ENCODE assay signal across 9 cellular contexts in the genomic region with DNA sequence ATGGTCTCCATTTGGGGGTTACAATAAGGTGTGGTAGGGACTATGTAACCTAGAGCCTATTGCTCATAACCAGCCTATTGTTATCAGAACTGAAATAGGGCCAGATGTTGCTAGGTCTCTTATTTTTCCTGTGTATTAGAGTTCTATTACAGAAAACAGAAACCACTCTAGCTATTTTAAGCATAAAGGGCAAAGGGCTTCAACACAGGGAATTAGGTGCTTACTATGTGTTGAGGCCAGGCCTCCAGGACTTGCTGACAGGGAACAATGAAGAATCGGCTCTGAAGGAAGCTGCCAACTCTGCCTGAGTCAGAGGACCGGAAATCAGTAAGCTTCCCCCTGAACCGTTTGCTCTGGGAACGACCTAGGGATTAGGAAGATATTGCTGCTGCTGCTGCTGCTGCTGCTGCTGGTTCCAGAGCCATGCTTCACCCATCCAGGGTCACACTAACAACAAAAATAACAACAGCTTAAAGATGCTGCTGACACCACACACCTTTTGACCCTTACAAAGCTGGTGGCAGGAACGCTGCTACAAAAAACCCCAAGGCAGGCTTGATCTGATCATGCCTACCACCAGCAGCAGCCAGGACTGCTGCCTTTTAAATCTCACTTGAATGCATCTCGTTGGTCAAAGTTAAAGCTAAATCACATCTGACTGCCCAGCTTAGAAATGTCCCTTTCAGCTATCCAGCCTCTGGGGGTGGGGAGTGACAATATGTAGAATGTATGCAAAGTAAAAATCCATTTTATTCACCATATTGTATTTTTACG.
DNase-seq lines count a peak whose midpoint lies in the region; ATAC-seq, FAIRE-seq and TF ChIP-seq lines count a peak whose summit lies in the region.
"Had no signal": no experiment of that assay in that cellular context is flagged by ENCODE, and none has a peak within 500 bp of the region (broad histone marks: within the 10 kb centered on the region; RNA-seq: fewer than 3 reads in every experiment).

No MANE protein-coding gene starts in this region.

- peak overlapping the region; percentile 84 for H3K27ac Mint-ChIP-seq in astrocyte (ENCODE audit: unreplicated experiment)

- no peak overlapping the region for H3K27ac ChIP-seq in astrocyte (ENCODE audit: low read depth, low read length)
- H3K27ac ChIP-seq in left ventricle myocardium inferior (replicated peaks): peak overlapping the region; percentile 62

- no peaks in the 10 kb centered on the region for H4K20me1 ChIP-seq in astrocyte (ENCODE audit: insufficient read depth, low read length)

- H3K9ac ChIP-seq in astrocyte (ENCODE audit: low read length): no peak overlapping the region

- peak overlapping the region; percentile 76 for H2AFZ ChIP-seq in astrocyte (ENCODE audit: low read depth, low read length)

- no peaks in the 10 kb centered on the region for H3K79me2 ChIP-seq in astrocyte (ENCODE audit: insufficient read depth, low read length)

- peaks cover 21% of the 10 kb centered on the region for H3K9me3 Mint-ChIP-seq in astrocyte (ENCODE audit: unreplicated experiment)

- H3K4me1 ChIP-seq in astrocyte (ENCODE audit: insufficient read depth, low read length) (peaks cover 8% of the 10 kb centered on the region), left ventricle myocardium inferior (peaks cover 15% of the 10 kb centered on the region)

- H3K36me3 ChIP-seq in astrocyte (ENCODE audit: insufficient read depth, low read length) (no peaks in the 10 kb centered on the region), left ventricle myocardium inferior (no peaks in the 10 kb centered on the region)

- H3K27me3 Mint-ChIP-seq in astrocyte (ENCODE audit: low read depth, unreplicated experiment): peaks cover under 1% of the 10 kb centered on the region

- DNase-seq in HFF-Myc (ENCODE audit: extremely low read depth, low read depth): peak; percentile 72
- peak; percentile 90 for DNase-seq in astrocyte (ENCODE audit: low read depth)
- DNase-seq in left ventricle myocardium inferior: peak; percentile 22
- DNase-seq in skeletal muscle cell (ENCODE audit: low read depth): peak; percentile 96
- DNase-seq in stimulated activated CD4-positive, alpha-beta T cell treated with anti-CD3 and anti-CD28 coated beads, Interleukin-4, amount 100 ng/mL, for 1 hour: no peak
- DNase-seq in stimulated activated CD4-positive, alpha-beta T cell treated with anti-CD3 and anti-CD28 coated beads, Interleukin-2, amount 100 ng/mL, for 48 hours: no peak

- no peak for TF ChIP-seq CTCF in HFF-Myc (IDR thresholded peaks at IDR 0.05; ENCODE audit: low read depth, low read length, missing control alignments)
- TF ChIP-seq CTCF in astrocyte (IDR thresholded peaks at IDR 0.05; ENCODE audit: insufficient read depth, low read depth, low read length): no peak
- TF ChIP-seq CTCF in left ventricle myocardium inferior (IDR thresholded peaks at IDR 0.05; ENCODE audit: borderline replicate concordance): no peak

- H3K4me2 ChIP-seq in astrocyte (ENCODE audit: low read length): peak overlapping the region; percentile 69

- peaks cover 7% of the 10 kb centered on the region for H3K4me1 Mint-ChIP-seq in astrocyte (ENCODE audit: low read depth, unreplicated experiment)

- H3K4me3 ChIP-seq in HFF-Myc (replicated peaks; ENCODE audit: low read depth, low read length) (no peak overlapping the region), astrocyte (ENCODE audit: insufficient read depth, low read depth, low read length) (no peak overlapping the region), left ventricle myocardium inferior (no peak overlapping the region), skeletal muscle cell (ENCODE audit: low read depth, low read length) (no peak overlapping the region)
- H3K4me3 ChIP-seq: K562 had no signal

- intact Hi-C loops in left ventricle myocardium inferior (cut with micrococcal nuclease): no loop called here

- H3K9me3 ChIP-seq in astrocyte (ENCODE audit: insufficient read depth, low read depth, low read length) (no peaks in the 10 kb centered on the region), left ventricle myocardium inferior (replicated peaks) (peaks cover 21% of the 10 kb centered on the region)

- FAIRE-seq in astrocyte (lab: Jason Lieb, UNC): peak; percentile 71
- FAIRE-seq: K562 had no signal

- no peak for ATAC-seq in activated CD4-positive, CD25-positive, alpha-beta regulatory T cell treated with anti-CD3 and anti-CD28 coated beads, Interleukin-2, amount 50 U/mL, for 24 hours
- no peak for ATAC-seq in GM21381 (IDR thresholded peaks at IDR 0.05; ENCODE audit: unreplicated experiment)
- ATAC-seq: K562 had no signal

- no peaks in the 10 kb centered on the region for H3K36me3 Mint-ChIP-seq in astrocyte (ENCODE audit: low read depth, unreplicated experiment)

- no peak overlapping the region for H3K4me3 Mint-ChIP-seq in astrocyte (ENCODE audit: unreplicated experiment)

- H3K27me3 ChIP-seq in astrocyte (ENCODE audit: insufficient read depth, low read length): no peaks in the 10 kb centered on the region
- H3K27me3 ChIP-seq in left ventricle myocardium inferior (ENCODE audit: low read depth): no peaks in the 10 kb centered on the region

Comparison
In these comparisons a context has a peak if more than half of its experiments do, and no peak if none do; other contexts are left out.
1. DNase-seq: peak in HFF-Myc (single experiment), astrocyte (single experiment), left ventricle myocardium inferior (single experiment) and skeletal muscle cell (single experiment); none in stimulated activated CD4-positive, alpha-beta T cell treated with anti-CD3 and anti-CD28 coated beads, Interleukin-4, amount 100 ng/mL, for 1 hour (single experiment) and stimulated activated CD4-positive, alpha-beta T cell treated with anti-CD3 and anti-CD28 coated beads, Interleukin-2, amount 100 ng/mL, for 48 hours (0 of 2).